ENCODE assay signal across 8 cellular contexts in the genomic region with DNA sequence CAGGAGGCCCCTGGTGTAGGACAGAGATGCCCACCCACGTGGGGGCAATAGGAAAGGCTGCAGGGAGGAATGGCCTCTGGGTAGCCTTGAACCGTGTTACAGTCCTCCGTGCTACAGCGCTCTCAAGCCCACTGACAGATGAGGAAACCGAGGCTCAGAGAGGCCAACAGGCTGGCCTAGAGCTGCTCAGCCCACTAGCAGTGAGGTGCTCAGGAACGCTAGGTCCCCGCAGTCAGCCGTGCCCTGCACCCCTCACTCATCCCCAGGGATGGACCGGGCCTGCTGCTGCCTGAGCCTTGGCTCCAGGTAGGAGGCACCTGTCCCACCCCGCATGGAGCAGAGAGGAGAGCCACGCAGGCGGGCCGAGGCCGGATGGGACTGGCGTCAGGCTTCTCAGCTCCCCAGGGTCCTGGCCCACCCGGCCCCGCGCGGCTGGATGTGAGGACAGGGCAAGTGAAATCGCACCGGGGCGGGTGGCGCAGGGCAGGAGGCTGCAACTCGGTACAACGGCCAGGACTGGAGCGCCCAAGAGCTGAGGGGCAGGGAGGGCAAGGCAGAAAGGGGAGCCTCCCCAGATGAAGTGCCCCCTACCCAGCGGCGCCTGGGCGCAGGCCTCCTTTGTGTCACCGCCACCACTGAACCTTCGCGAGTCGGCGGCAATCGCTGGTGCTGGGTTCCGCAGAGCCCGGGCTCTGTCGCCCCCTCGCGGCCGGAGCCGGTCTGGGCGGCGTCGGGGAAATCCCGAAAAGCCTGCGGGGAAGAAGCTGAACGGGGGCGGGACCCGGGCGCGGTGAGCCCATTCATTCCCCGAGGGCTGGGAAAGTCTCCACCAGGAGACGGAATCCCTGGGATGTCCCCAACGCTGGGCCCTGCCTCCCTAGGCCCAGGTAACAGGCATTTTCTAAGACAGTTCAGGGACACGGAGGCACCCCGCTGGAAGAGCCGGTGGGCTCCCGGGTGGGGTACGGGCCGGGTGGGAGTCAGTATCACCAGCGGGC. TPM values are rescaled to one million over a fixed set of nuclear protein-coding genes. Genes with fewer than 3 reads are reported as not detected.
A peak's percentile ranks its signal among the peaks of the same experiment; 100 is the strongest.
DNase-seq lines count a peak whose midpoint lies in the region; ATAC-seq and TF ChIP-seq lines count a peak whose summit lies in the region.

No MANE protein-coding gene starts in this region.

- H3K4me1 Mint-ChIP-seq in CD8-positive, alpha-beta memory T cell, result peaks cover 0 to 6% (median 0%) of the 10 kb centered on the region in 3 donors
- H3K4me1 Mint-ChIP-seq in HFFc6 (ENCODE audit: low read depth), result peaks cover 23% of the 10 kb centered on the region

- no peaks in the 10 kb centered on the region for H3K36me3 ChIP-seq in CD8-positive, alpha-beta memory T cell (ENCODE audit: insufficient read depth, low read length)

- H3K4me3 ChIP-seq in CD8-positive, alpha-beta memory T cell (ENCODE audit: low read length), result no peak overlapping the region
- H3K4me3 ChIP-seq in coronary artery, result peak overlapping the region; percentile 49

- CTCF ChIA-PET in CD8-positive, alpha-beta memory T cell (lab: Charles Lee), result interaction anchor here (0.6 to 3.5 kb wide), 37 partner anchors 9 to 384 kb away, joined by 3 to 39 read pairs (median 4); a partner anchor contains a TSS

- no peaks in the 10 kb centered on the region for H3K36me3 Mint-ChIP-seq in CD8-positive, alpha-beta memory T cell
- no peaks in the 10 kb centered on the region for H3K36me3 Mint-ChIP-seq in HFFc6 (ENCODE audit: low read depth)

- H3K4me1 ChIP-seq in CD8-positive, alpha-beta memory T cell (ENCODE audit: insufficient read depth, low read length), result no peaks in the 10 kb centered on the region

- no peak for ATAC-seq in HG03439 (IDR thresholded peaks at IDR 0.05; ENCODE audit: unreplicated experiment)

- H3K27ac Mint-ChIP-seq in CD8-positive, alpha-beta memory T cell, result no peak overlapping the region
- no peak overlapping the region for H3K27ac Mint-ChIP-seq in HFFc6

- H3K9me3 Mint-ChIP-seq in CD8-positive, alpha-beta memory T cell, result no peaks in the 10 kb centered on the region
- no peaks in the 10 kb centered on the region for H3K9me3 Mint-ChIP-seq in HFFc6

- TF ChIP-seq CTCF in HFFc6 (IDR thresholded peaks at IDR 0.05), result peak; percentile 100
- peak; percentile 96 for TF ChIP-seq CTCF in coronary artery (IDR thresholded peaks at IDR 0.05)

- H3K27me3 Mint-ChIP-seq in CD8-positive, alpha-beta memory T cell, result no peaks in the 10 kb centered on the region
- peaks cover 2% of the 10 kb centered on the region for H3K27me3 Mint-ChIP-seq in HFFc6 (ENCODE audit: insufficient read depth)

- no peak overlapping the region for H3K27ac ChIP-seq in CD8-positive, alpha-beta memory T cell (ENCODE audit: low read depth, low read length)
- no peak overlapping the region for H3K27ac ChIP-seq in coronary artery

- peak; percentile 75 to 86 (median 82) for DNase-seq in CD8-positive, alpha-beta memory T cell
- DNase-seq in HFFc6, result peak; percentile 61
- peak; percentile 8 to 78 for DNase-seq in NCI-H526 (lab: John Stamatoyannopoulos, UW)
- peak; percentile 84 for DNase-seq in activated CD4-positive, alpha-beta T cell treated with anti-CD3 and anti-CD28 coated beads, Interleukin-2, amount 50 U/mL, for 1 hour
- peak; percentile 87 for DNase-seq in coronary artery (ENCODE audit: low spot score)
- DNase-seq in lung microvascular endothelial cell (ENCODE audit: low read depth in 2 of 2), result peak; percentile 68 to 81
- peak; percentile 65 for DNase-seq in stimulated activated CD8-positive, alpha-beta memory T cell treated with anti-CD3 and anti-CD28 coated beads, Interleukin-15, amount 100 ng/mL, for 1 hour (ENCODE audit: low read depth)

- H3K4me3 Mint-ChIP-seq in CD8-positive, alpha-beta memory T cell, result no peak overlapping the region
- no peak overlapping the region for H3K4me3 Mint-ChIP-seq in HFFc6

- POLR2A ChIA-PET in CD8-positive, alpha-beta memory T cell (lab: Charles Lee), result interaction anchor here (0.6 kb wide), 1 partner anchor 44 kb away, joined by 3 read pairs; a partner anchor contains a TSS

- H3K9me3 ChIP-seq in CD8-positive, alpha-beta memory T cell (ENCODE audit: low read length), result no peaks in the 10 kb centered on the region

- H3K27me3 ChIP-seq in CD8-positive, alpha-beta memory T cell (ENCODE audit: insufficient read depth, low read length, poor library complexity, severe bottlenecking), result no peaks in the 10 kb centered on the region

RNA-seq across cellular contexts. Expression of a gene that starts 8.4 kb away (rescaled TPM):
- 1 to 10 TPM; 7.1 to 9.0 TPM for total RNA-seq in CD8-positive, alpha-beta memory T cell
- polyA plus RNA-seq in CD8-positive, alpha-beta memory T cell, result 5.2 TPM
- 10 to 100 TPM in 4 of 6 experiments, 1 to 10 TPM in 2; 8.9 to 13.2 (median 10.5) TPM for total RNA-seq in HFFc6 (2021; fragmentation: NEBNext Ultra II Directional; extraction: Animal tissue kit (Norgen Biotek cat#: 25700))
- 4.0 and 4.4 TPM in 2 replicates for total RNA-seq in lung microvascular endothelial cell

RNA-seq across cellular contexts. Expression of a gene that starts 10.5 kb away (rescaled TPM):
- 1 to 10 TPM; 5.4 to 5.8 TPM for total RNA-seq in CD8-positive, alpha-beta memory T cell
- polyA plus RNA-seq in CD8-positive, alpha-beta memory T cell, result 0.28 TPM
- under 1 TPM; 0.21 to 0.88 (median 0.40) TPM for total RNA-seq in HFFc6 (2021; fragmentation: NEBNext Ultra II Directional; extraction: Animal tissue kit (Norgen Biotek cat#: 25700))
- total RNA-seq in lung microvascular endothelial cell, result 0.40 and 0.44 TPM in 2 replicates

RNA-seq across cellular contexts. Expression of a gene that starts 44.9 kb away (rescaled TPM):
- 100 to 1,000 TPM; 804 to 830 TPM for total RNA-seq in CD8-positive, alpha-beta memory T cell
- polyA plus RNA-seq in CD8-positive, alpha-beta memory T cell, result 1,220 TPM
- 100 to 1,000 TPM; 625 to 741 (median 699) TPM for total RNA-seq in HFFc6 (2021; fragmentation: NEBNext Ultra II Directional; extraction: Animal tissue kit (Norgen Biotek cat#: 25700))
- total RNA-seq in lung microvascular endothelial cell, result 331 and 355 TPM in 2 replicates
